Comparison of ENCODE assay signal across 8 cellular contexts in the genomic region with DNA sequence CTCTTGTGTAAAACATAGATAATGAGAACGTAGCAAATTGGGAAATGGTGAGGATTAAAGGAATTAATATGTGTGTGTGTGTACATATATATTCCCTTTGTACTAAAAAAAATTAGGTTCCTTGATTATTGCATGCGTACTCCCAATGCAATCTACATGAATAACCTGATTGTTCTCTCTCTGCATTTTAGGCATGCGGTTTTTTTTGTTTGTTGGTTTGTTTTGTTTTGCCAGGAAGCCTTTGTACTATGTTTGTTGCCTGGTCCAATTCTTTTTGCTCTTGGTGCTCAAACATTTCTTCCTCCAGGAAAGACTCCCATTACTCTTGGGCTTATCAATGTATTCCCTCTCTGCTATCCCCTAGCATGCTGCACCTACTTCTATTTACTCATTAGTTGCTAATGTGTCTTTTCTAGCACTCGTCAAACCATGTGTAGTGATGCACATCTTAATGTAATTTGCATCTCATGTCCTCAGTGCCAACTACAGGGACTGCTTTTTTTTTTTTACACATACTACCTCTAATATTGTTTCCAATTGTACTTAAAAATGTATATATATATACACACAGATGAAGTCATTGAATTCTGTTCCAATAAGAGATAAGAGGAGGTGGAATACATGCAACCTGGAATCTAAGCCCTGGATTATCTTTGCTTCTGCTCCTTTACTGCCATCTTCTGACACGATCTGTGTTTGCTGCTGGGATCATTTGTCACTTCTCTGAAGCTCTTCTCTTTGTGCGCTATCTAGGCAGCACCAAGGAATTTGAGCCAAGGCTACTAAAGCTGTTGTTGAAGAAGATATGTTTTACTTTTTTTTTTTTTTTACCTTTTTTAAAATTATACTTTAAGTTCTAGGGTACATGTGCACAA.
A peak's percentile ranks its signal among the peaks of the same experiment; 100 is the strongest.
DNase-seq lines count a peak whose midpoint lies in the region; ATAC-seq and TF ChIP-seq lines count a peak whose summit lies in the region.

No MANE protein-coding gene starts in this region.

- H3K27me3 ChIP-seq in A673 (replicated peaks; ENCODE audit: insufficient read depth, low read depth, low read length, poor library complexity) = no peaks in the 10 kb centered on the region

- DNase-seq in A673 (ENCODE audit: low spot score) (peak; percentile 23), NCI-H187 treated with DMSO at 0.1 percent for 48 hours (lab: John Stamatoyannopoulos, UW) (peak; percentile 79), fibroblast of the conjunctiva (ENCODE audit: low read depth) (peak; percentile 3), T-helper 17 cell (no peak), occipital lobe (lab: John Stamatoyannopoulos, UW) (no peak)
- DNase-seq in effector CD4-positive, alpha-beta T cell = no peak

- no peak overlapping the region for H3K4me3 Mint-ChIP-seq in T-helper 17 cell

- no peaks in the 10 kb centered on the region for H3K4me1 Mint-ChIP-seq in T-helper 17 cell

- H3K27me3 Mint-ChIP-seq in T-helper 17 cell = no peaks in the 10 kb centered on the region

- H3K36me3 ChIP-seq in A673 (ENCODE audit: insufficient read depth, low read length, poor library complexity, severe bottlenecking) = no peaks in the 10 kb centered on the region

- H3K9me3 ChIP-seq in A673 (ENCODE audit: low read depth, low read length, poor library complexity, severe bottlenecking) (no peaks in the 10 kb centered on the region), T-helper 17 cell (ENCODE audit: control insufficient read depth, low read length, poor library complexity, severe bottlenecking) (no peaks in the 10 kb centered on the region)

- BruUV-seq in A673 (replicated peaks; lab: Mats Ljungman, UMichigan) = no TSS peak

- no peaks in the 10 kb centered on the region for H3K4me1 ChIP-seq in A673 (ENCODE audit: insufficient read depth, low read length, poor library complexity, severe bottlenecking)

- no peak overlapping the region for H3K27ac ChIP-seq in A673 (ENCODE audit: low read depth, low read length, poor library complexity, severe bottlenecking)

- intact Hi-C loops in A673 (cut with micrococcal nuclease; ENCODE audit: unreplicated experiment) = loop anchor here (2.0 kb wide), 1 partner anchor 154 kb away; no protein-coding TSS in a partner anchor

- no peak overlapping the region for H3K4me3 ChIP-seq in A673 (ENCODE audit: low read depth, low read length, poor library complexity, severe bottlenecking)

- no peak overlapping the region for H3K27ac Mint-ChIP-seq in T-helper 17 cell

- peak; percentile 41 for TF ChIP-seq CTCF in A673 (conservative IDR thresholded peaks at IDR 0.05; ENCODE audit: low read depth, low read length)

- POLR2A ChIA-PET in A673 (lab: Charles Lee; ENCODE audit: low non-redundant PET) = interaction anchor here (0.6 kb wide), 1 partner anchor 67 kb away, joined by 5 read pairs; no protein-coding TSS in a partner anchor

- no peaks in the 10 kb centered on the region for H3K36me3 Mint-ChIP-seq in T-helper 17 cell (ENCODE audit: low read depth)

- CTCF ChIA-PET in A673 (lab: Charles Lee) = interaction anchor here (1.3 kb wide), 1 partner anchor 153 kb away, joined by 10 read pairs; no protein-coding TSS in a partner anchor

- peak; percentile 86 for ATAC-seq in GM18517 (IDR thresholded peaks at IDR 0.05; ENCODE audit: unreplicated experiment)
- ATAC-seq in HG03280 (IDR thresholded peaks at IDR 0.05; ENCODE audit: unreplicated experiment) = no peak
- no peak for ATAC-seq in T-helper 17 cell

Comparison
In these comparisons a context has a peak if more than half of its experiments do, and no peak if none do; other contexts are left out.
1. DNase-seq: peak in A673 (single experiment), NCI-H187 treated with DMSO at 0.1 percent for 48 hours (single experiment) and fibroblast of the conjunctiva (single experiment); none in T-helper 17 cell (0 of 3), effector CD4-positive, alpha-beta T cell (single experiment) and occipital lobe (single experiment).